ENCODE assay signal across 1 cellular context in genomic region chr3:107668963-107669362, GRCh38.
TF ChIP-seq lines count a peak whose summit lies in the region.

No MANE protein-coding gene starts in this region.

TF ChIP-seq in GM23338, 12 proteins besides CTCF, POLR2A, EP300 and RAD21 (continued from another document):
- TF ChIP-seq ZNF462 (CRISPR knock-in tag; IDR thresholded peaks at IDR 0.05) (no peak), POLR2AphosphoS5 (IDR thresholded peaks at IDR 0.05; ENCODE audit: low read depth) (no peak)
